1 cellular context compared by ENCODE assay signal in the genomic region with DNA sequence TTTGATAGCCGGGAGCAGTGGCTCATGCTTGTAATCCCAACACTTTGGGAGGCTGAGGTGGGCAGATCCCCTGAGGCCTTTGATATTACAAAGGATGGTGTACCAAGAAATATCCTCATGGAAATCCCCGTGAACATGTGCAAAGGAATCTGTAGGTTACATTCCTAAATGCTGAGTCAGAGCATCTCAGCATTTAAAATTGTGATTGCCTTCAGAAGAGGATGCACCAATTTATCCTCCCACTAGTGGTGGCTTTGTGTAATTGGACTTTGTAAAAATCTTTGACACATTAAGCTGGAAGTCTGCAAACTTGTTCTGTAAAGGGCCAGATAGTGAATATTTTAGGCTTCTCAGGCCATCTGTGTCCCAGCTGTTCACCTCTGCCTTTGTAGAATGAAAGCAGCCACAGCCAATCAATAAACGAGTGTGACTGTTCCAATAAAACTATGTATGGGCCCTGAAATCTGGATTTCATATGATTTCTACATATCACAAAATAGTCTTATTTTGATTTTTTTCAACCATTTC.
TF ChIP-seq lines count a peak whose summit lies in the region.

No MANE protein-coding gene starts in this region.

TF ChIP-seq in K562, 482 proteins besides CTCF, POLR2A, EP300 and RAD21 (continued from another document and continues in another):
- TF ChIP-seq, protein P1, sequence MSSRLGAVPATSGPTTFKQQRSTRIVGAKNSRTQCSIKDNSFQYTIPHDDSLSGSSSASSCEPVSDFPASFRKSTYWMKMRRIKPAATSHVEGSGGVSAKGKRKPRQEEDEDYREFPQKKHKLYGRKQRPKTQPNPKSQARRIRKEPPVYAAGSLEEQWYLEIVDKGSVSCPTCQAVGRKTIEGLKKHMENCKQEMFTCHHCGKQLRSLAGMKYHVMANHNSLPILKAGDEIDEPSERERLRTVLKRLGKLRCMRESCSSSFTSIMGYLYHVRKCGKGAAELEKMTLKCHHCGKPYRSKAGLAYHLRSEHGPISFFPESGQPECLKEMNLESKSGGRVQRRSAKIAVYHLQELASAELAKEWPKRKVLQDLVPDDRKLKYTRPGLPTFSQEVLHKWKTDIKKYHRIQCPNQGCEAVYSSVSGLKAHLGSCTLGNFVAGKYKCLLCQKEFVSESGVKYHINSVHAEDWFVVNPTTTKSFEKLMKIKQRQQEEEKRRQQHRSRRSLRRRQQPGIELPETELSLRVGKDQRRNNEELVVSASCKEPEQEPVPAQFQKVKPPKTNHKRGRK (tag; IDR thresholded peaks at IDR 0.05): no peak
- TF ChIP-seq WHSC1 (IDR thresholded peaks at IDR 0.05; ENCODE audit: low read length): no peak
- TF ChIP-seq CC2D1A (IDR thresholded peaks at IDR 0.05): no peak
- no peak for TF ChIP-seq POLR2H (tag; IDR thresholded peaks at IDR 0.05; ENCODE audit: low read depth)
- 0 out of 2 replicates have a peak, but pooled peaks have one; percentile 42 for TF ChIP-seq HDAC2 (IDR thresholded peaks at IDR 0.05)
- TF ChIP-seq ARNT (IDR thresholded peaks at IDR 0.05): 0 out of 4 replicates have a peak, but pooled peaks of 1 of the 2 experiments have one; percentile 58
- TF ChIP-seq ZNF589 (CRISPR knock-in tag; IDR thresholded peaks at IDR 0.05; ENCODE audit: low read depth): no peak
- no peak for TF ChIP-seq NCOA2 (IDR thresholded peaks at IDR 0.05; ENCODE audit: partially characterized antibody in 2 of 2)
- no peak for TF ChIP-seq FOS (IDR thresholded peaks at IDR 0.05; ENCODE audit: extremely low read depth, insufficient read length)
- TF ChIP-seq NFE2 (IDR thresholded peaks at IDR 0.05; ENCODE audit: low read depth): peak; percentile 92
- TF ChIP-seq SOX6 (IDR thresholded peaks at IDR 0.05): no peak
- no peak for TF ChIP-seq RBFOX2 (IDR thresholded peaks at IDR 0.05; ENCODE audit: low read depth, low read length)
- peak; percentile 91 for TF ChIP-seq CTBP1 (IDR thresholded peaks at IDR 0.05; ENCODE audit: borderline replicate concordance)
- TF ChIP-seq, protein P2, sequence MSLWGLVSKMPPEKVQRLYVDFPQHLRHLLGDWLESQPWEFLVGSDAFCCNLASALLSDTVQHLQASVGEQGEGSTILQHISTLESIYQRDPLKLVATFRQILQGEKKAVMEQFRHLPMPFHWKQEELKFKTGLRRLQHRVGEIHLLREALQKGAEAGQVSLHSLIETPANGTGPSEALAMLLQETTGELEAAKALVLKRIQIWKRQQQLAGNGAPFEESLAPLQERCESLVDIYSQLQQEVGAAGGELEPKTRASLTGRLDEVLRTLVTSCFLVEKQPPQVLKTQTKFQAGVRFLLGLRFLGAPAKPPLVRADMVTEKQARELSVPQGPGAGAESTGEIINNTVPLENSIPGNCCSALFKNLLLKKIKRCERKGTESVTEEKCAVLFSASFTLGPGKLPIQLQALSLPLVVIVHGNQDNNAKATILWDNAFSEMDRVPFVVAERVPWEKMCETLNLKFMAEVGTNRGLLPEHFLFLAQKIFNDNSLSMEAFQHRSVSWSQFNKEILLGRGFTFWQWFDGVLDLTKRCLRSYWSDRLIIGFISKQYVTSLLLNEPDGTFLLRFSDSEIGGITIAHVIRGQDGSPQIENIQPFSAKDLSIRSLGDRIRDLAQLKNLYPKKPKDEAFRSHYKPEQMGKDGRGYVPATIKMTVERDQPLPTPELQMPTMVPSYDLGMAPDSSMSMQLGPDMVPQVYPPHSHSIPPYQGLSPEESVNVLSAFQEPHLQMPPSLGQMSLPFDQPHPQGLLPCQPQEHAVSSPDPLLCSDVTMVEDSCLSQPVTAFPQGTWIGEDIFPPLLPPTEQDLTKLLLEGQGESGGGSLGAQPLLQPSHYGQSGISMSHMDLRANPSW (CRISPR knock-in tag; IDR thresholded peaks at IDR 0.05): no peak
- peak in 1 of 2 experiments; percentile 31; a peak in 1 of 3 replicates for TF ChIP-seq CBX3 (IDR thresholded peaks at IDR 0.05; ENCODE audit: borderline replicate concordance in 1 of 2, low read length in 2 of 2)
- no peak for TF ChIP-seq ELF4 (CRISPR knock-in tag; IDR thresholded peaks at IDR 0.05)
- TF ChIP-seq ZNF134 (CRISPR knock-in tag; conservative IDR thresholded peaks at IDR 0.05): no peak
- no peak for TF ChIP-seq ZFP36 (IDR thresholded peaks at IDR 0.05; ENCODE audit: low read depth, low read length, partially characterized antibody)
- no peak for TF ChIP-seq ZNF184 (CRISPR knock-in tag; IDR thresholded peaks at IDR 0.05)
- TF ChIP-seq ETV6 (IDR thresholded peaks at IDR 0.05; ENCODE audit: borderline replicate concordance in 1 of 2, low read depth in 2 of 2, low read length in 1 of 2): no peak
- no peak for TF ChIP-seq ETV6 (CRISPR knock-in tag; IDR thresholded peaks at IDR 0.05; ENCODE audit: borderline replicate concordance)
- TF ChIP-seq BACH1 (tag; IDR thresholded peaks at IDR 0.05): peak; percentile 88
- TF ChIP-seq ARID3A (IDR thresholded peaks at IDR 0.05; ENCODE audit: borderline replicate concordance, low read depth, low read length): peak; percentile 96
- TF ChIP-seq GATAD2B (IDR thresholded peaks at IDR 0.05; ENCODE audit: borderline replicate concordance): 0 out of 2 replicates have a peak, but pooled peaks have one; percentile 17
- no peak for TF ChIP-seq ELF1 (tag; IDR thresholded peaks at IDR 0.05)
- peak; percentile 69; the same call in 1 of the 2 replicates for TF ChIP-seq JUN (IDR thresholded peaks at IDR 0.05; ENCODE audit: borderline replicate concordance, low read depth, low read length)
- TF ChIP-seq JUN (CRISPR knock-in tag; IDR thresholded peaks at IDR 0.05; ENCODE audit: borderline replicate concordance): no peak
- no peak for TF ChIP-seq HLTF (IDR thresholded peaks at IDR 0.05)
- TF ChIP-seq, protein P3, sequence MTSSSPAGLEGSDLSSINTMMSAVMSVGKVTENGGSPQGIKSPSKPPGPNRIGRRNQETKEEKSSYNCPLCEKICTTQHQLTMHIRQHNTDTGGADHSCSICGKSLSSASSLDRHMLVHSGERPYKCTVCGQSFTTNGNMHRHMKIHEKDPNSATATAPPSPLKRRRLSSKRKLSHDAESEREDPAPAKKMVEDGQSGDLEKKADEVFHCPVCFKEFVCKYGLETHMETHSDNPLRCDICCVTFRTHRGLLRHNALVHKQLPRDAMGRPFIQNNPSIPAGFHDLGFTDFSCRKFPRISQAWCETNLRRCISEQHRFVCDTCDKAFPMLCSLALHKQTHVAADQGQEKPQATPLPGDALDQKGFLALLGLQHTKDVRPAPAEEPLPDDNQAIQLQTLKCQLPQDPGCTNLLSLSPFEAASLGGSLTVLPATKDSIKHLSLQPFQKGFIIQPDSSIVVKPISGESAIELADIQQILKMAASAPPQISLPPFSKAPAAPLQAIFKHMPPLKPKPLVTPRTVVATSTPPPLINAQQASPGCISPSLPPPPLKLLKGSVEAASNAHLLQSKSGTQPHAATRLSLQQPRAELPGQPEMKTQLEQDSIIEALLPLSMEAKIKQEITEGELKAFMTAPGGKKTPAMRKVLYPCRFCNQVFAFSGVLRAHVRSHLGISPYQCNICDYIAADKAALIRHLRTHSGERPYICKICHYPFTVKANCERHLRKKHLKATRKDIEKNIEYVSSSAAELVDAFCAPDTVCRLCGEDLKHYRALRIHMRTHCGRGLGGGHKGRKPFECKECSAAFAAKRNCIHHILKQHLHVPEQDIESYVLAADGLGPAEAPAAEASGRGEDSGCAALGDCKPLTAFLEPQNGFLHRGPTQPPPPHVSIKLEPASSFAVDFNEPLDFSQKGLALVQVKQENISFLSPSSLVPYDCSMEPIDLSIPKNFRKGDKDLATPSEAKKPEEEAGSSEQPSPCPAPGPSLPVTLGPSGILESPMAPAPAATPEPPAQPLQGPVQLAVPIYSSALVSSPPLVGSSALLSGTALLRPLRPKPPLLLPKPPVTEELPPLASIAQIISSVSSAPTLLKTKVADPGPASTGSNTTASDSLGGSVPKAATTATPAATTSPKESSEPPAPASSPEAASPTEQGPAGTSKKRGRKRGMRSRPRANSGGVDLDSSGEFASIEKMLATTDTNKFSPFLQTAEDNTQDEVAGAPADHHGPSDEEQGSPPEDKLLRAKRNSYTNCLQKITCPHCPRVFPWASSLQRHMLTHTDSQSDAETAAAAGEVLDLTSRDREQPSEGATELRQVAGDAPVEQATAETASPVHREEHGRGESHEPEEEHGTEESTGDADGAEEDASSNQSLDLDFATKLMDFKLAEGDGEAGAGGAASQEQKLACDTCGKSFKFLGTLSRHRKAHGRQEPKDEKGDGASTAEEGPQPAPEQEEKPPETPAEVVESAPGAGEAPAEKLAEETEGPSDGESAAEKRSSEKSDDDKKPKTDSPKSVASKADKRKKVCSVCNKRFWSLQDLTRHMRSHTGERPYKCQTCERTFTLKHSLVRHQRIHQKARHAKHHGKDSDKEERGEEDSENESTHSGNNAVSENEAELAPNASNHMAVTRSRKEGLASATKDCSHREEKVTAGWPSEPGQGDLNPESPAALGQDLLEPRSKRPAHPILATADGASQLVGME (CRISPR knock-in tag; IDR thresholded peaks at IDR 0.05): no peak
- TF ChIP-seq PCBP2 (IDR thresholded peaks at IDR 0.05; ENCODE audit: low read depth, low read length, poor library complexity, severe bottlenecking): no peak
- TF ChIP-seq ATF3 (IDR thresholded peaks at IDR 0.05): peak; percentile 89
- peak; percentile 65 for TF ChIP-seq ATF3 (CRISPR knock-in tag; conservative IDR thresholded peaks at IDR 0.05)
- no peak for TF ChIP-seq ZBTB11 (CRISPR knock-in tag; IDR thresholded peaks at IDR 0.05)
- peak; percentile 65 for TF ChIP-seq ZEB2 (IDR thresholded peaks at IDR 0.05)
- no peak for TF ChIP-seq KLF1 (tag; IDR thresholded peaks at IDR 0.05)
- peak; percentile 38; the same call in 1 of the 2 replicates for TF ChIP-seq L3MBTL2 (IDR thresholded peaks at IDR 0.05)
- no peak for TF ChIP-seq ZNF77 (CRISPR knock-in tag; IDR thresholded peaks at IDR 0.05)
- TF ChIP-seq EP400 (IDR thresholded peaks at IDR 0.05): peak; percentile 56
- TF ChIP-seq ZKSCAN8 (CRISPR knock-in tag; IDR thresholded peaks at IDR 0.05): no peak
- TF ChIP-seq, protein P4, sequence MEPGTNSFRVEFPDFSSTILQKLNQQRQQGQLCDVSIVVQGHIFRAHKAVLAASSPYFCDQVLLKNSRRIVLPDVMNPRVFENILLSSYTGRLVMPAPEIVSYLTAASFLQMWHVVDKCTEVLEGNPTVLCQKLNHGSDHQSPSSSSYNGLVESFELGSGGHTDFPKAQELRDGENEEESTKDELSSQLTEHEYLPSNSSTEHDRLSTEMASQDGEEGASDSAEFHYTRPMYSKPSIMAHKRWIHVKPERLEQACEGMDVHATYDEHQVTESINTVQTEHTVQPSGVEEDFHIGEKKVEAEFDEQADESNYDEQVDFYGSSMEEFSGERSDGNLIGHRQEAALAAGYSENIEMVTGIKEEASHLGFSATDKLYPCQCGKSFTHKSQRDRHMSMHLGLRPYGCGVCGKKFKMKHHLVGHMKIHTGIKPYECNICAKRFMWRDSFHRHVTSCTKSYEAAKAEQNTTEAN (CRISPR knock-in tag; IDR thresholded peaks at IDR 0.05): no peak
- TF ChIP-seq RBM34 (IDR thresholded peaks at IDR 0.05; ENCODE audit: borderline replicate concordance, insufficient read depth, low read length): no peak
- TF ChIP-seq NEUROD1 (IDR thresholded peaks at IDR 0.05; ENCODE audit: borderline replicate concordance, low read depth, low read length, partially characterized antibody): peak; percentile 36
- peak; percentile 98 for TF ChIP-seq MAFG (tag; conservative IDR thresholded peaks at IDR 0.05)
- TF ChIP-seq ZBTB12 (CRISPR knock-in tag; IDR thresholded peaks at IDR 0.05): no peak
